Comparison of ENCODE assay signal across 9 cellular contexts in the genomic region with DNA sequence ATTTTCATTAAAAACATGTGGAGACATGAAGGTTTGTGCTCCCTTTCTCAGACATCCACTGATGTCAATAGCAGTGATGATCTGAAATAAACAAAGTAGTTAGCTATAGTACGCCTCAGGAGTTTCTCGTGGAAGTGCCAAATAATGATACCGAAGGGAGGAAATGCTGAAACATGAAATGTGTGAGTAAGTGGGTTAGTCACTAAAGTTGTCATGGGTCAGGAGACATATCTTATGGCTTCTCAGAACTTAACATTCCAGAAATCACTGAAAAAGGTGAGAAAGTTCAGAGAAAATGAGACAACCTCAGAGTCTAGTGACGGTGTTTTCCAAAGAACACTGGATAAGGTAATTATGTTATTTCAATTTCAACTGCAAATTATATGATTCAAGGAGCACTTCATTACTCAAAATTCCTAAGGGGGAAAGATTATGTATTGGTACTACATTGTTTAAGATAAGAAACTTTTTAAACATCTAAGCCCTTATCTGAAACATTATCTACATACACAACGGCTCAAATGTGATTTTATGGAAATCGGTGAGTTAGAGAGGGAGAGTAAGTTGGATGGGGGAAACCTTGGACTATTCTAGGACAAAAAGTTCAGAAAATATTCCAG. TPM values are rescaled to one million over a fixed set of nuclear protein-coding genes. Genes with fewer than 3 reads are reported as not detected.
DNase-seq lines count a peak whose midpoint lies in the region; ATAC-seq and TF ChIP-seq lines count a peak whose summit lies in the region.
"Had no signal": no experiment of that assay in that cellular context is flagged by ENCODE, and none has a peak within 500 bp of the region (broad histone marks: within the 10 kb centered on the region; RNA-seq: fewer than 3 reads in every experiment).

No MANE protein-coding gene starts in this region.

- DNase-seq in PC-9 (peak in 1 of 2 experiments; percentile 67), renal cortical epithelial cell (ENCODE audit: low read depth) (peak; percentile 97), NCI-H1048 (lab: John Stamatoyannopoulos, UW) (no peak), right lobe of liver (no peak)
- DNase-seq: activated CD8-positive, alpha-beta memory T cell treated with anti-CD3 and anti-CD28 coated beads for 24 hours; left colon had no signal

- H4K20me1 ChIP-seq in PC-9 (ENCODE audit: insufficient read depth): peaks cover 4% of the 10 kb centered on the region; the same call in 1 of the 2 replicates

- no peak overlapping the region for H2AFZ ChIP-seq in PC-9

- CTCF ChIA-PET in PC-9 (lab: Charles Lee): no interaction called here

- H3K27ac ChIP-seq in PC-9 (peak overlapping the region; percentile 55), right lobe of liver (no peak overlapping the region)

- H3K36me3 Mint-ChIP-seq in dendritic cell treated with granulocyte-macrophage colony-stimulating factor and Interleukin-4, amounts not matched to agents 40 ng/mL and 50 ng/mL, for 4 days (ENCODE audit: low read depth): peaks cover 12% of the 10 kb centered on the region

- peak; percentile 74 for ATAC-seq in GM18502 (IDR thresholded peaks at IDR 0.05; ENCODE audit: poor library complexity, unreplicated experiment)
- ATAC-seq in HG02798 (IDR thresholded peaks at IDR 0.05; ENCODE audit: poor library complexity, unreplicated experiment): no peak
- ATAC-seq in right lobe of liver: no peak
- ATAC-seq: left colon had no signal

- peaks cover 28% of the 10 kb centered on the region for H3K4me1 Mint-ChIP-seq in dendritic cell treated with granulocyte-macrophage colony-stimulating factor and Interleukin-4, amounts not matched to agents 40 ng/mL and 50 ng/mL, for 4 days (ENCODE audit: low read depth)

- H3K27me3 ChIP-seq in PC-9 (ENCODE audit: insufficient read depth, low read depth) (no peaks in the 10 kb centered on the region), right lobe of liver (no peaks in the 10 kb centered on the region)

- peak overlapping the region; percentile 18 for H3K4me3 Mint-ChIP-seq in dendritic cell treated with granulocyte-macrophage colony-stimulating factor and Interleukin-4, amounts not matched to agents 40 ng/mL and 50 ng/mL, for 4 days

- H3K4me1 ChIP-seq in PC-9 (replicated peaks; ENCODE audit: insufficient read depth): peaks cover 21% of the 10 kb centered on the region
- H3K4me1 ChIP-seq in right lobe of liver: no peaks in the 10 kb centered on the region

- WGBS in right lobe of liver (ENCODE audit: insufficient coverage, low coverage, low lambda C conversion rate, missing lambda C conversion rate): 63% methylated on average over 6 of the region's 6 CpGs

- POLR2A ChIA-PET in PC-9 (lab: Charles Lee; ENCODE audit: unreplicated experiment): no interaction called here

- no peaks in the 10 kb centered on the region for H3K36me3 ChIP-seq in PC-9 (ENCODE audit: low read depth)
- no peaks in the 10 kb centered on the region for H3K36me3 ChIP-seq in right lobe of liver

- H3K9me3 Mint-ChIP-seq in dendritic cell treated with granulocyte-macrophage colony-stimulating factor and Interleukin-4, amounts not matched to agents 40 ng/mL and 50 ng/mL, for 4 days: no peaks in the 10 kb centered on the region

- H3K27ac Mint-ChIP-seq in dendritic cell treated with granulocyte-macrophage colony-stimulating factor and Interleukin-4, amounts not matched to agents 40 ng/mL and 50 ng/mL, for 4 days: peak overlapping the region; percentile 74

- peaks cover 5% of the 10 kb centered on the region; the same call in 1 of the 2 replicates for H3F3A ChIP-seq in PC-9 (ENCODE audit: insufficient read depth, low read depth)

- H3K4me2 ChIP-seq in PC-9: peak overlapping the region; percentile 62

- H3K9me3 ChIP-seq in PC-9 (ENCODE audit: insufficient read depth, low read depth) (no peaks in the 10 kb centered on the region), right lobe of liver (no peaks in the 10 kb centered on the region)

- no peaks in the 10 kb centered on the region for H3K9me2 ChIP-seq in PC-9 (ENCODE audit: insufficient read depth)

- no peaks in the 10 kb centered on the region for H3K27me3 Mint-ChIP-seq in dendritic cell treated with granulocyte-macrophage colony-stimulating factor and Interleukin-4, amounts not matched to agents 40 ng/mL and 50 ng/mL, for 4 days

- H3K79me2 ChIP-seq in PC-9 (ENCODE audit: low read depth): no peaks in the 10 kb centered on the region

- TF ChIP-seq POLR2A in right lobe of liver (IDR thresholded peaks at IDR 0.05): no peak

- BruUV-seq in PC-9 (replicated peaks; lab: Mats Ljungman, UMichigan): no TSS peak

- TF ChIP-seq CTCF in PC-9 (conservative IDR thresholded peaks at IDR 0.05) (no peak), right lobe of liver (IDR thresholded peaks at IDR 0.05) (no peak)

- intact Hi-C loops in PC-9 (cut with micrococcal nuclease; ENCODE audit: unreplicated experiment): loop anchor here (2.0 kb wide), 1 partner anchor 23 kb away; no protein-coding TSS in a partner anchor
- intact Hi-C loops in dendritic cell treated with granulocyte-macrophage colony-stimulating factor and Interleukin-4, amounts not matched to agents 40 ng/mL and 50 ng/mL, for 4 days (cut with micrococcal nuclease): no loop called here
- intact Hi-C loops in right lobe of liver (cut with DNase I): no loop called here

- H3K4me3 ChIP-seq in PC-9 (0 out of 2 replicates have a peak overlapping the region, but pooled peaks have one; percentile 3), right lobe of liver (no peak overlapping the region)

RNA-seq across cellular contexts. Expression of a gene that starts 20.6 kb away (rescaled TPM):
- 29.3 and 31.5 TPM in 2 replicates for total RNA-seq in PC-9 (2021)
- 21.5 and 30.2 TPM in 2 replicates for total RNA-seq in renal cortical epithelial cell
- total RNA-seq in right lobe of liver: 1 to 10 TPM in 5 of 6 experiments, under 1 TPM in 1; 0.68 to 4.6 (median 1.9) TPM
